ENCODE assay signal across 1 cellular context in the genomic region with DNA sequence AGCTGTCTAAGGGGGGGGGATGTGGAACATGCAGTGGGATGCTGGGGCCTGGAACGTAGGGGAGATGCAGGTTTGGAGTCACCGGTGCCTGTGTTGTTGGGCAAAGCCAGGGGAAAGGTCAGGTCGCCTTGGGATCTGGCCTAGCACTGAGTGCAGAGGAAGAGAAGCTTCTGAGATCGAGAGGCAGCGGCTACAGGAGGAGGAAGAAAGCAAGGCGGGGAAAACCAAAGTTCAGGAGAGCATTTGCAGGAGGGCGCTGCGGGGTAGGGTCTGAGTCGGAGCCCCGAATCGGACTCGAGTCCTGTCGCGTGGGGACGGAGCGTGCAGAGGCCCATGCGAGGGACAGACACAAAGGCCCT.
TF ChIP-seq lines count a peak whose summit lies in the region.

No MANE protein-coding gene starts in this region.

TF ChIP-seq in K562, 482 proteins besides CTCF, POLR2A, EP300 and RAD21 (continued from another document):
- TF ChIP-seq, protein P1, sequence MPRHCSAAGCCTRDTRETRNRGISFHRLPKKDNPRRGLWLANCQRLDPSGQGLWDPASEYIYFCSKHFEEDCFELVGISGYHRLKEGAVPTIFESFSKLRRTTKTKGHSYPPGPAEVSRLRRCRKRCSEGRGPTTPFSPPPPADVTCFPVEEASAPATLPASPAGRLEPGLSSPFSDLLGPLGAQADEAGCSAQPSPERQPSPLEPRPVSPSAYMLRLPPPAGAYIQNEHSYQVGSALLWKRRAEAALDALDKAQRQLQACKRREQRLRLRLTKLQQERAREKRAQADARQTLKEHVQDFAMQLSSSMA (CRISPR knock-in tag; IDR thresholded peaks at IDR 0.05) = no peak
- TF ChIP-seq TEAD2 (tag; IDR thresholded peaks at IDR 0.05) (no peak), ZSCAN32 (CRISPR knock-in tag; IDR thresholded peaks at IDR 0.05) (no peak), BHLHE40 (IDR thresholded peaks at IDR 0.05; ENCODE audit: low read length) (no peak), ELF2 (CRISPR knock-in tag; IDR thresholded peaks at IDR 0.05) (no peak), GABPA (tag; conservative IDR thresholded peaks at IDR 0.05; ENCODE audit: low read depth) (no peak), BCOR (IDR thresholded peaks at IDR 0.05) (no peak), E2F3 (CRISPR knock-in tag; IDR thresholded peaks at IDR 0.05) (0 out of 2 replicates have a peak, but pooled peaks have one; percentile 11)
- TF ChIP-seq, protein P2, sequence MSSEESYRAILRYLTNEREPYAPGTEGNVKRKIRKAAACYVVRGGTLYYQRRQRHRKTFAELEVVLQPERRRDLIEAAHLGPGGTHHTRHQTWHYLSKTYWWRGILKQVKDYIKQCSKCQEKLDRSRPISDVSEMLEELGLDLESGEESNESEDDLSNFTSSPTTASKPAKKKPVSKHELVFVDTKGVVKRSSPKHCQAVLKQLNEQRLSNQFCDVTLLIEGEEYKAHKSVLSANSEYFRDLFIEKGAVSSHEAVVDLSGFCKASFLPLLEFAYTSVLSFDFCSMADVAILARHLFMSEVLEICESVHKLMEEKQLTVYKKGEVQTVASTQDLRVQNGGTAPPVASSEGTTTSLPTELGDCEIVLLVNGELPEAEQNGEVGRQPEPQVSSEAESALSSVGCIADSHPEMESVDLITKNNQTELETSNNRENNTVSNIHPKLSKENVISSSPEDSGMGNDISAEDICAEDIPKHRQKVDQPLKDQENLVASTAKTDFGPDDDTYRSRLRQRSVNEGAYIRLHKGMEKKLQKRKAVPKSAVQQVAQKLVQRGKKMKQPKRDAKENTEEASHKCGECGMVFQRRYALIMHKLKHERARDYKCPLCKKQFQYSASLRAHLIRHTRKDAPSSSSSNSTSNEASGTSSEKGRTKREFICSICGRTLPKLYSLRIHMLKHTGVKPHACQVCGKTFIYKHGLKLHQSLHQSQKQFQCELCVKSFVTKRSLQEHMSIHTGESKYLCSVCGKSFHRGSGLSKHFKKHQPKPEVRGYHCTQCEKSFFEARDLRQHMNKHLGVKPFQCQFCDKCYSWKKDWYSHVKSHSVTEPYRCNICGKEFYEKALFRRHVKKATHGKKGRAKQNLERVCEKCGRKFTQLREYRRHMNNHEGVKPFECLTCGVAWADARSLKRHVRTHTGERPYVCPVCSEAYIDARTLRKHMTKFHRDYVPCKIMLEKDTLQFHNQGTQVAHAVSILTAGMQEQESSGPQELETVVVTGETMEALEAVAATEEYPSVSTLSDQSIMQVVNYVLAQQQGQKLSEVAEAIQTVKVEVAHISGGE (CRISPR knock-in tag; IDR thresholded peaks at IDR 0.05) = peak in 1 of 3 experiments; percentile 63; a peak in 2 of 6 replicates
- TF ChIP-seq, protein P3, sequence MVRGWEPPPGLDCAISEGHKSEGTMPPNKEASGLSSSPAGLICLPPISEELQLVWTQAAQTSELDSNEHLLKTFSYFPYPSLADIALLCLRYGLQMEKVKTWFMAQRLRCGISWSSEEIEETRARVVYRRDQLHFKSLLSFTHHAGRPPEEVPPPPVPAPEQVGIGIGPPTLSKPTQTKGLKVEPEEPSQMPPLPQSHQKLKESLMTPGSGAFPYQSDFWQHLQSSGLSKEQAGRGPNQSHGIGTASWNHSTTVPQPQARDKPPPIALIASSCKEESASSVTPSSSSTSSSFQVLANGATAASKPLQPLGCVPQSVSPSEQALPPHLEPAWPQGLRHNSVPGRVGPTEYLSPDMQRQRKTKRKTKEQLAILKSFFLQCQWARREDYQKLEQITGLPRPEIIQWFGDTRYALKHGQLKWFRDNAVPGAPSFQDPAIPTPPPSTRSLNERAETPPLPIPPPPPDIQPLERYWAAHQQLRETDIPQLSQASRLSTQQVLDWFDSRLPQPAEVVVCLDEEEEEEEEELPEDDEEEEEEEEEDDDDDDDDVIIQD (CRISPR knock-in tag; IDR thresholded peaks at IDR 0.05) = no peak
- TF ChIP-seq, protein P4, sequence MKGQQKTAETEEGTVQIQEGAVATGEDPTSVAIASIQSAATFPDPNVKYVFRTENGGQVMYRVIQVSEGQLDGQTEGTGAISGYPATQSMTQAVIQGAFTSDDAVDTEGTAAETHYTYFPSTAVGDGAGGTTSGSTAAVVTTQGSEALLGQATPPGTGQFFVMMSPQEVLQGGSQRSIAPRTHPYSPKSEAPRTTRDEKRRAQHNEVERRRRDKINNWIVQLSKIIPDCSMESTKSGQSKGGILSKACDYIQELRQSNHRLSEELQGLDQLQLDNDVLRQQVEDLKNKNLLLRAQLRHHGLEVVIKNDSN (CRISPR knock-in tag; IDR thresholded peaks at IDR 0.05) = no peak; the same call in 1 of the 2 replicates
- TF ChIP-seq, protein P5, sequence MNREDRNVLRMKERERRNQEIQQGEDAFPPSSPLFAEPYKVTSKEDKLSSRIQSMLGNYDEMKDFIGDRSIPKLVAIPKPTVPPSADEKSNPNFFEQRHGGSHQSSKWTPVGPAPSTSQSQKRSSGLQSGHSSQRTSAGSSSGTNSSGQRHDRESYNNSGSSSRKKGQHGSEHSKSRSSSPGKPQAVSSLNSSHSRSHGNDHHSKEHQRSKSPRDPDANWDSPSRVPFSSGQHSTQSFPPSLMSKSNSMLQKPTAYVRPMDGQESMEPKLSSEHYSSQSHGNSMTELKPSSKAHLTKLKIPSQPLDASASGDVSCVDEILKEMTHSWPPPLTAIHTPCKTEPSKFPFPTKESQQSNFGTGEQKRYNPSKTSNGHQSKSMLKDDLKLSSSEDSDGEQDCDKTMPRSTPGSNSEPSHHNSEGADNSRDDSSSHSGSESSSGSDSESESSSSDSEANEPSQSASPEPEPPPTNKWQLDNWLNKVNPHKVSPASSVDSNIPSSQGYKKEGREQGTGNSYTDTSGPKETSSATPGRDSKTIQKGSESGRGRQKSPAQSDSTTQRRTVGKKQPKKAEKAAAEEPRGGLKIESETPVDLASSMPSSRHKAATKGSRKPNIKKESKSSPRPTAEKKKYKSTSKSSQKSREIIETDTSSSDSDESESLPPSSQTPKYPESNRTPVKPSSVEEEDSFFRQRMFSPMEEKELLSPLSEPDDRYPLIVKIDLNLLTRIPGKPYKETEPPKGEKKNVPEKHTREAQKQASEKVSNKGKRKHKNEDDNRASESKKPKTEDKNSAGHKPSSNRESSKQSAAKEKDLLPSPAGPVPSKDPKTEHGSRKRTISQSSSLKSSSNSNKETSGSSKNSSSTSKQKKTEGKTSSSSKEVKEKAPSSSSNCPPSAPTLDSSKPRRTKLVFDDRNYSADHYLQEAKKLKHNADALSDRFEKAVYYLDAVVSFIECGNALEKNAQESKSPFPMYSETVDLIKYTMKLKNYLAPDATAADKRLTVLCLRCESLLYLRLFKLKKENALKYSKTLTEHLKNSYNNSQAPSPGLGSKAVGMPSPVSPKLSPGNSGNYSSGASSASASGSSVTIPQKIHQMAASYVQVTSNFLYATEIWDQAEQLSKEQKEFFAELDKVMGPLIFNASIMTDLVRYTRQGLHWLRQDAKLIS (CRISPR knock-in tag; IDR thresholded peaks at IDR 0.05) = no peak
